ENCODE assay signal across 8 cellular contexts in genomic region chr2:127701193-127701650, GRCh38. TPM values are rescaled to one million over a fixed set of nuclear protein-coding genes. Genes with fewer than 3 reads are reported as not detected.
DNase-seq lines count a peak whose midpoint lies in the region; ATAC-seq and TF ChIP-seq lines count a peak whose summit lies in the region.

TSS of gene SFT2D3 (plus strand) at chr2:127701497. CDS start at chr2:127701529, 32 bp downstream.

- H3K36me3 Mint-ChIP-seq in activated CD4-positive, alpha-beta T cell treated with anti-CD3 and anti-CD28 coated beads, Interleukin-2, amount 10 ng/mL, durations not matched to agents 24 days and 14 days (ENCODE audit: low read depth), result peaks cover 31% of the 10 kb centered on the region

- no peak for TF ChIP-seq CTCF in C4-2B (conservative IDR thresholded peaks at IDR 0.05)
- no peak for TF ChIP-seq CTCF in coronary artery (IDR thresholded peaks at IDR 0.05)
- no peak for TF ChIP-seq CTCF in left lung (IDR thresholded peaks at IDR 0.05)

- no peaks in the 10 kb centered on the region for H3K27me3 ChIP-seq in left lung

- H3K36me3 ChIP-seq in left lung, result peaks cover 0 to 14% of the 10 kb centered on the region in 2 donors

- peak; percentile 79 to 95 for DNase-seq in NCI-H526 (lab: John Stamatoyannopoulos, UW)
- DNase-seq in activated CD4-positive, alpha-beta T cell treated with anti-CD3 and anti-CD28 coated beads, Interleukin-2, amount 10 ng/mL, durations not matched to agents 24 days and 14 days, result peak; percentile 97
- DNase-seq in coronary artery (ENCODE audit: low spot score), result peak; percentile 95
- DNase-seq in left lung, result peak; percentile 96 to 98
- peak; percentile 89 for DNase-seq in stimulated activated CD4-positive, alpha-beta T cell treated with anti-CD3 and anti-CD28 coated beads, Interleukin-2, amount 100 ng/mL, for 24 hours

- peaks cover 17 to 47% of the 10 kb centered on the region in 2 donors for H3K4me1 ChIP-seq in left lung

- peaks cover 27% of the 10 kb centered on the region for H3K4me1 Mint-ChIP-seq in activated CD4-positive, alpha-beta T cell treated with anti-CD3 and anti-CD28 coated beads, Interleukin-2, amount 10 ng/mL, durations not matched to agents 24 days and 14 days

- H3K27ac ChIP-seq in C4-2B (peak within 1 kb of the TSS; percentile 97), coronary artery (peak within 1 kb of the TSS; percentile 89 to 97), left lung (peak within 1 kb of the TSS; percentile 97 to 99)

- H3K4me3 ChIP-seq in coronary artery (peak within 1 kb of the TSS; percentile 89), left lung (peak within 1 kb of the TSS; percentile 52 to 62)

- no peaks in the 10 kb centered on the region for H3K9me3 ChIP-seq in left lung

- no peaks in the 10 kb centered on the region for H3K27me3 Mint-ChIP-seq in activated CD4-positive, alpha-beta T cell treated with anti-CD3 and anti-CD28 coated beads, Interleukin-2, amount 10 ng/mL, durations not matched to agents 24 days and 14 days

- H3K4me3 Mint-ChIP-seq in activated CD4-positive, alpha-beta T cell treated with anti-CD3 and anti-CD28 coated beads, Interleukin-2, amount 10 ng/mL, durations not matched to agents 24 days and 14 days, result peak within 1 kb of the TSS; percentile 92

- no peaks in the 10 kb centered on the region for H3K9me3 Mint-ChIP-seq in activated CD4-positive, alpha-beta T cell treated with anti-CD3 and anti-CD28 coated beads, Interleukin-2, amount 10 ng/mL, durations not matched to agents 24 days and 14 days

- H3K27ac Mint-ChIP-seq in activated CD4-positive, alpha-beta T cell treated with anti-CD3 and anti-CD28 coated beads, Interleukin-2, amount 10 ng/mL, durations not matched to agents 24 days and 14 days, result peak within 1 kb of the TSS; percentile 94

- intact Hi-C loops in activated CD4-positive, alpha-beta T cell treated with anti-CD3 and anti-CD28 coated beads, Interleukin-2, amount 10 ng/mL, durations not matched to agents 24 days and 14 days (cut with micrococcal nuclease), result loop anchor here (1.0 to 5.0 kb wide), 5 partner anchors 59 to 327 kb away; partner anchors contain the start of genes IWS1, POLR2D, SAP130 and WDR33
- intact Hi-C loops in left lung (cut with DNase I), result no loop called here

- ATAC-seq in GM19372 (IDR thresholded peaks at IDR 0.05; ENCODE audit: low read depth, unreplicated experiment) (peak; percentile 70), HG03520 (IDR thresholded peaks at IDR 0.05; ENCODE audit: unreplicated experiment) (peak; percentile 65), left lung (peak; percentile 90)

RNA-seq across cellular contexts. Expression of gene SFT2D3, which starts in this region (rescaled TPM):
- 5.9 and 6.3 TPM in 2 replicates for total RNA-seq in activated CD4-positive, alpha-beta T cell treated with anti-CD3 and anti-CD28 coated beads, Interleukin-2, amount 10 ng/mL, durations not matched to agents 24 days and 14 days
- total RNA-seq in left lung, result 1 to 10 TPM; 4.7 to 6.8 TPM

Comparison
In these comparisons a context has a peak if more than half of its experiments do, and no peak if none do; other contexts are left out.
1. Peak in every context shown above with its lines: DNase-seq, ATAC-seq, H3K4me3 ChIP-seq and H3K27ac ChIP-seq.